1 cellular context compared by ENCODE assay signal in the genomic region with DNA sequence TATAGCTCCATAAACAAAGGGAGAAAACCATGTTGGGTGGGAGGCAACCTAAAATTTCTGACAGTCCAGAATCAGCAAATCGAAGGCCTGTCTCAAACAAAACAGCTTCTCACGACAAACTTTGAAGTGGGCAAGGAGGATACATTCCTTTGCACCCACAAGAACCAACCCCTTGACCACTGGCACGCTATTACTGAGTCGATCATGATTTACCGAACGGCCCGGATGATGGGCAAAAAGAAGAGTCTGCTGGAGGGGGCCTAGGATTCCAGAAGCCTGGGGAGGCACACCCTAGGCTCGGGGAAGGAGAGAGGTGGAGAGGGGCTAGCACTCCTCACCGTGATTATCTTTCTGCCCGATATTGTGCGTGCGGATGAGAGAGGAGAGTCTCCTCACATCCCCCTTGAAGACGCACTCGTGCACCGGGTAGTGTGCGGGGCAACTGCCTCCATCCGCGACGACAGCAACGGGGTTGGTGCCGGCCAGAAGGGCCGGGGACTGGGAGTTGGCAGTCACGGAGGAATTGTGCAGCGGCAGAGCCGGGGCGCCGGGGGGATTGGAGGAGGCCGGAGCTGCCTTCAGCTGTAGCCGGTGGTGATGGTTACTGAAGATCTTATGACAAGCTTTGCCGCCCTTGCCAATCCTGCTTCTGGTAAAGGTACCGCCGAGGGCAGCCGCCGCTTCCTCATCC.
TF ChIP-seq lines count a peak whose summit lies in the region.

No MANE protein-coding gene starts in this region.

TF ChIP-seq in HepG2, 621 proteins besides CTCF, POLR2A, EP300 and RAD21 (continued from another document and continues in another):
- TF ChIP-seq TFDP2 (CRISPR knock-in tag; IDR thresholded peaks at IDR 0.05) (no peak), LBX2 (CRISPR knock-in tag; IDR thresholded peaks at IDR 0.05; ENCODE audit: borderline replicate concordance) (0 out of 2 replicates have a peak, but pooled peaks have one; percentile 3), TARDBP (CRISPR knock-in tag; IDR thresholded peaks at IDR 0.05) (0 out of 2 replicates have a peak, but pooled peaks have one; percentile 8), EED (CRISPR knock-in tag; IDR thresholded peaks at IDR 0.05) (no peak), ZNF331 (CRISPR knock-in tag; IDR thresholded peaks at IDR 0.05) (no peak), ZNF256 (CRISPR knock-in tag; conservative IDR thresholded peaks at IDR 0.05) (no peak), CERS6 (CRISPR knock-in tag; IDR thresholded peaks at IDR 0.05) (no peak), IKZF5 (CRISPR knock-in tag; IDR thresholded peaks at IDR 0.05) (no peak), CHCHD3 (CRISPR knock-in tag; IDR thresholded peaks at IDR 0.05) (no peak), ZNF580 (CRISPR knock-in tag; IDR thresholded peaks at IDR 0.05; ENCODE audit: borderline replicate concordance, low read depth) (no peak), MIXL1 (CRISPR knock-in tag; IDR thresholded peaks at IDR 0.05) (no peak), ZNF569 (CRISPR knock-in tag; IDR thresholded peaks at IDR 0.05; ENCODE audit: borderline replicate concordance) (no peak), SMARCC2 (IDR thresholded peaks at IDR 0.05) (no peak), PPARG (CRISPR knock-in tag; conservative IDR thresholded peaks at IDR 0.05) (no peak), ZNF703 (CRISPR knock-in tag; IDR thresholded peaks at IDR 0.05; ENCODE audit: borderline replicate concordance) (no peak), ZNF790 (CRISPR knock-in tag; IDR thresholded peaks at IDR 0.05; ENCODE audit: borderline replicate concordance) (no peak), MTA3 (CRISPR knock-in tag; IDR thresholded peaks at IDR 0.05) (no peak), SAP130 (CRISPR knock-in tag; IDR thresholded peaks at IDR 0.05; ENCODE audit: low read depth) (no peak), SMAD3 (CRISPR knock-in tag; IDR thresholded peaks at IDR 0.05) (peak; percentile 9; the same call in 1 of the 2 replicates), ZNF597 (CRISPR knock-in tag; IDR thresholded peaks at IDR 0.05) (no peak), KLF11 (CRISPR knock-in tag; IDR thresholded peaks at IDR 0.05) (no peak), U2AF1 (optimal IDR thresholded peaks at IDR 0.05; ENCODE audit: low read depth, low read length) (peak; percentile 11), RARG (CRISPR knock-in tag; IDR thresholded peaks at IDR 0.05; ENCODE audit: low read depth) (no peak), CREB1 (IDR thresholded peaks at IDR 0.05) (no peak), CREB1 (CRISPR knock-in tag; IDR thresholded peaks at IDR 0.05) (no peak), HDAC2 (CRISPR knock-in tag; IDR thresholded peaks at IDR 0.05) (no peak), ZNF530 (CRISPR knock-in tag; IDR thresholded peaks at IDR 0.05; ENCODE audit: low read depth) (no peak), ZMYM2 (CRISPR knock-in tag; IDR thresholded peaks at IDR 0.05) (0 out of 2 replicates have a peak, but pooled peaks have one; percentile 38), ZSCAN25 (CRISPR knock-in tag; IDR thresholded peaks at IDR 0.05) (peak; percentile 1; the same call in 1 of the 2 replicates), ZNF605 (CRISPR knock-in tag; IDR thresholded peaks at IDR 0.05) (peak; percentile 29; the same call in 1 of the 2 replicates), ZNF232 (CRISPR knock-in tag; IDR thresholded peaks at IDR 0.05; ENCODE audit: borderline replicate concordance) (no peak), ETS1 (CRISPR knock-in tag; IDR thresholded peaks at IDR 0.05) (no peak), ZNF546 (CRISPR knock-in tag; conservative IDR thresholded peaks at IDR 0.05) (no peak), KDM4B (CRISPR knock-in tag; IDR thresholded peaks at IDR 0.05) (no peak), RCOR2 (CRISPR knock-in tag; IDR thresholded peaks at IDR 0.05) (no peak), ZNF552 (CRISPR knock-in tag; IDR thresholded peaks at IDR 0.05; ENCODE audit: borderline replicate concordance) (no peak), SAFB2 (CRISPR knock-in tag; IDR thresholded peaks at IDR 0.05; ENCODE audit: borderline replicate concordance, low read depth) (no peak), CAMTA2 (CRISPR knock-in tag; IDR thresholded peaks at IDR 0.05; ENCODE audit: borderline replicate concordance) (no peak), MIER2 (CRISPR knock-in tag; IDR thresholded peaks at IDR 0.05) (no peak), SIX4 (CRISPR knock-in tag; IDR thresholded peaks at IDR 0.05) (no peak), ZNF850 (CRISPR knock-in tag; conservative IDR thresholded peaks at IDR 0.05) (no peak), ZNF136 (CRISPR knock-in tag; IDR thresholded peaks at IDR 0.05; ENCODE audit: low read depth) (no peak), FOXA1 (IDR thresholded peaks at IDR 0.05) (no peak), FOXA1 (CRISPR knock-in tag; IDR thresholded peaks at IDR 0.05) (no peak), ZNF761 (CRISPR knock-in tag; conservative IDR thresholded peaks at IDR 0.05) (no peak), HOXD1 (CRISPR knock-in tag; IDR thresholded peaks at IDR 0.05) (0 out of 2 replicates have a peak, but pooled peaks have one; percentile 7), ZNF10 (CRISPR knock-in tag; IDR thresholded peaks at IDR 0.05; ENCODE audit: borderline replicate concordance, low read depth) (no peak), ZHX1 (CRISPR knock-in tag; IDR thresholded peaks at IDR 0.05; ENCODE audit: low read depth) (no peak), GTF3A (CRISPR knock-in tag; conservative IDR thresholded peaks at IDR 0.05) (no peak), ETV5 (CRISPR knock-in tag; IDR thresholded peaks at IDR 0.05; ENCODE audit: borderline replicate concordance) (no peak), TBX2 (CRISPR knock-in tag; IDR thresholded peaks at IDR 0.05; ENCODE audit: borderline replicate concordance) (no peak), ZNF335 (CRISPR knock-in tag; IDR thresholded peaks at IDR 0.05) (no peak), ZNF224 (CRISPR knock-in tag; IDR thresholded peaks at IDR 0.05) (no peak), ZBTB8A (CRISPR knock-in tag; IDR thresholded peaks at IDR 0.05; ENCODE audit: borderline replicate concordance, low read depth) (no peak), EHMT2 (IDR thresholded peaks at IDR 0.05; ENCODE audit: borderline replicate concordance, low read depth, low read length) (no peak), GPBP1L1 (CRISPR knock-in tag; IDR thresholded peaks at IDR 0.05) (no peak), ZSCAN30 (CRISPR knock-in tag; IDR thresholded peaks at IDR 0.05) (no peak)
- TF ChIP-seq, protein P1, sequence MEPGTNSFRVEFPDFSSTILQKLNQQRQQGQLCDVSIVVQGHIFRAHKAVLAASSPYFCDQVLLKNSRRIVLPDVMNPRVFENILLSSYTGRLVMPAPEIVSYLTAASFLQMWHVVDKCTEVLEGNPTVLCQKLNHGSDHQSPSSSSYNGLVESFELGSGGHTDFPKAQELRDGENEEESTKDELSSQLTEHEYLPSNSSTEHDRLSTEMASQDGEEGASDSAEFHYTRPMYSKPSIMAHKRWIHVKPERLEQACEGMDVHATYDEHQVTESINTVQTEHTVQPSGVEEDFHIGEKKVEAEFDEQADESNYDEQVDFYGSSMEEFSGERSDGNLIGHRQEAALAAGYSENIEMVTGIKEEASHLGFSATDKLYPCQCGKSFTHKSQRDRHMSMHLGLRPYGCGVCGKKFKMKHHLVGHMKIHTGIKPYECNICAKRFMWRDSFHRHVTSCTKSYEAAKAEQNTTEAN (CRISPR knock-in tag; conservative IDR thresholded peaks at IDR 0.05) = no peak
- TF ChIP-seq, protein P2, sequence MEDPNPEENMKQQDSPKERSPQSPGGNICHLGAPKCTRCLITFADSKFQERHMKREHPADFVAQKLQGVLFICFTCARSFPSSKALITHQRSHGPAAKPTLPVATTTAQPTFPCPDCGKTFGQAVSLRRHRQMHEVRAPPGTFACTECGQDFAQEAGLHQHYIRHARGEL (CRISPR knock-in tag; IDR thresholded peaks at IDR 0.05) = no peak
- TF ChIP-seq, protein P3, sequence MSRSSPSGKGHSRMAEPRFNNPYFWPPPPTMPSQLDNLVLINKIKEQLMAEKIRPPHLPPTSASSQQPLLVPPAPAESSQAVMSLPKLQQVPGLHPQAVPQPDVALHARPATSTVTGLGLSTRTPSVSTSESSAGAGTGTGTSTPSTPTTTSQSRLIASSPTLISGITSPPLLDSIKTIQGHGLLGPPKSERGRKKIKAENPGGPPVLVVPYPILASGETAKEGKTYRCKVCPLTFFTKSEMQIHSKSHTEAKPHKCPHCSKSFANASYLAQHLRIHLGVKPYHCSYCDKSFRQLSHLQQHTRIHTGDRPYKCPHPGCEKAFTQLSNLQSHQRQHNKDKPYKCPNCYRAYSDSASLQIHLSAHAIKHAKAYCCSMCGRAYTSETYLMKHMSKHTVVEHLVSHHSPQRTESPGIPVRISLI (CRISPR knock-in tag; IDR thresholded peaks at IDR 0.05; ENCODE audit: borderline replicate concordance) = no peak
